Comparison of ENCODE assay signal across 8 cellular contexts in genomic region chr1:22451702-22452400, GRCh38. TPM values are rescaled to one million over a fixed set of nuclear protein-coding genes. Genes with fewer than 3 reads are reported as not detected.
DNase-seq lines count a peak whose midpoint lies in the region; TF ChIP-seq lines count a peak whose summit lies in the region.

Gene ZBTB40, plus strand, starts transcription at chr1:22451851. Its CDS starts 38,098 bp downstream, at chr1:22489949.

- peak within 1 kb of the TSS; percentile 90 for H3K4me3 Mint-ChIP-seq in neural crest cell

- H3K79me2 ChIP-seq in MM.1S (ENCODE audit: low read length), result peaks cover 48% of the 10 kb centered on the region

- peak within 1 kb of the TSS; percentile 75 for H3K4me2 ChIP-seq in MM.1S (ENCODE audit: low read depth, low read length)

- intact Hi-C loops in stomach (cut with DNase I; ENCODE audit: low total_unique reads), result no loop called here

- TF ChIP-seq EP300 in stomach (IDR thresholded peaks at IDR 0.05), result no peak

- H3K9ac ChIP-seq in ES-I3 (ENCODE audit: low read depth, low read length) (peak within 1 kb of the TSS; percentile 64; the same call in 1 of the 2 replicates), MM.1S (ENCODE audit: low read length) (peak within 1 kb of the TSS; percentile 89)

- H3K36me3 ChIP-seq in ES-I3 (ENCODE audit: insufficient read depth, low read length) (no peaks in the 10 kb centered on the region), HAP-1 (replicated peaks) (0 out of 2 replicates have a peak, but pooled peaks cover 3% of the 10 kb centered on the region), MM.1S (replicated peaks; ENCODE audit: insufficient read depth, low read length) (no peaks in the 10 kb centered on the region), stomach (no peaks in the 10 kb centered on the region)

- in situ Hi-C loops in HAP-1 (cut with MboI; ENCODE audit: low sequenced_read_pairs), result no loop called here

- H3K4me1 ChIP-seq in ES-I3 (ENCODE audit: insufficient read depth, low read length), result peaks cover 19% of the 10 kb centered on the region
- H3K4me1 ChIP-seq in HAP-1, result peaks cover 35% of the 10 kb centered on the region
- peaks cover 9% of the 10 kb centered on the region; the same call in 1 of the 2 replicates for H3K4me1 ChIP-seq in MM.1S (ENCODE audit: low read length)
- peaks cover 19 to 63% (median 41%) of the 10 kb centered on the region in 4 donors for H3K4me1 ChIP-seq in stomach

- no peaks in the 10 kb centered on the region for H3K36me3 Mint-ChIP-seq in neural crest cell (ENCODE audit: low read depth)

- peaks cover 8% of the 10 kb centered on the region for H3F3A ChIP-seq in MM.1S (ENCODE audit: insufficient read depth, low read length)

- WGBS in stomach, 5 donors, result 0 to 1% (median 0%) methylated on average over 39 to 66 of the region's 66 CpGs

- peak within 1 kb of the TSS; percentile 82 for H2AFZ ChIP-seq in MM.1S (ENCODE audit: low read length)

- no peaks in the 10 kb centered on the region for H4K20me1 ChIP-seq in MM.1S (ENCODE audit: insufficient read depth, low read length)

- TF ChIP-seq POLR2A in stomach (IDR thresholded peaks at IDR 0.05), result no peak

- no peaks in the 10 kb centered on the region for H3K27me3 Mint-ChIP-seq in neural crest cell (ENCODE audit: low read depth)

- DNase-seq in HAP-1 (ENCODE audit: low spot score in 2 of 2) (peak; percentile 93 to 96), MM.1S (peak; percentile 95), SIG-M5 treated with dmso at 0.1 percent for 504 hours (lab: John Stamatoyannopoulos, UW; ENCODE audit: unreplicated experiment) (peak; percentile 92), activated gamma-delta T cell treated with Interleukin-2 at 50 U/mL for 16 hours (peak; percentile 91), foreskin fibroblast (peak; percentile 98 to 99), neural crest cell (ENCODE audit: low read depth, low spot score) (peak; percentile 90), stomach (peak; percentile 97)

- H3K27ac Mint-ChIP-seq in neural crest cell (ENCODE audit: unreplicated experiment), result peak within 1 kb of the TSS; percentile 97

- H3K27ac ChIP-seq in MM.1S (ENCODE audit: low read length) (peak within 1 kb of the TSS; percentile 79), stomach (peak within 1 kb of the TSS; percentile 90 to 98 (median 96))

- H3K4me1 Mint-ChIP-seq in neural crest cell, result peaks cover 50% of the 10 kb centered on the region

- H3K27me3 ChIP-seq in HAP-1 (ENCODE audit: low read depth) (no peaks in the 10 kb centered on the region), MM.1S (replicated peaks; ENCODE audit: insufficient read depth, low read length) (no peaks in the 10 kb centered on the region), stomach (no peaks in the 10 kb centered on the region)

- no peaks in the 10 kb centered on the region for H3K9me2 ChIP-seq in MM.1S (replicated peaks; ENCODE audit: insufficient read depth, low read length)

- H3K4me3 ChIP-seq in HAP-1 (peak within 1 kb of the TSS; percentile 94), MM.1S (ENCODE audit: low read length) (peak within 1 kb of the TSS; percentile 88), foreskin fibroblast (ENCODE audit: low read depth in 1 of 2, low read length in 2 of 2) (peak within 1 kb of the TSS; percentile 74 to 85), stomach (peak within 1 kb of the TSS; percentile 84 to 93 (median 86))

- no peaks in the 10 kb centered on the region for H3K9me3 Mint-ChIP-seq in neural crest cell

- H3K9me3 ChIP-seq in ES-I3 (ENCODE audit: control insufficient read depth, insufficient read depth, low read length), result no peaks in the 10 kb centered on the region
- H3K9me3 ChIP-seq in HAP-1, result no peaks in the 10 kb centered on the region
- H3K9me3 ChIP-seq in MM.1S (replicated peaks; ENCODE audit: insufficient read depth, low read length), result no peaks in the 10 kb centered on the region
- H3K9me3 ChIP-seq in stomach, result no peaks in the 10 kb centered on the region

- TF ChIP-seq CTCF in MM.1S (IDR thresholded peaks at IDR 0.05; ENCODE audit: low read length) (no peak), foreskin fibroblast (IDR thresholded peaks at IDR 0.05; ENCODE audit: low read depth, low read length) (no peak), neural crest cell (conservative IDR thresholded peaks at IDR 0.05) (no peak), stomach (IDR thresholded peaks at IDR 0.05) (no peak)

RNA-seq across cellular contexts. Expression of gene ZBTB40, which starts in this region (rescaled TPM):
- total RNA-seq in neural crest cell, result 30.7 and 31.8 TPM in 2 replicates
- total RNA-seq in stomach, result 10 to 100 TPM; 11.0 to 39.3 (median 17.2) TPM
- 1 to 10 TPM; 2.1 to 4.2 (median 2.6) TPM for polyA plus RNA-seq in stomach

Comparison
In these comparisons a context has a peak if more than half of its experiments do, and no peak if none do; other contexts are left out.
1. Peak in every context shown above with its lines: DNase-seq, H3K4me3 ChIP-seq and H3K27ac ChIP-seq.